11 cellular contexts compared by ENCODE assay signal in the genomic region with DNA sequence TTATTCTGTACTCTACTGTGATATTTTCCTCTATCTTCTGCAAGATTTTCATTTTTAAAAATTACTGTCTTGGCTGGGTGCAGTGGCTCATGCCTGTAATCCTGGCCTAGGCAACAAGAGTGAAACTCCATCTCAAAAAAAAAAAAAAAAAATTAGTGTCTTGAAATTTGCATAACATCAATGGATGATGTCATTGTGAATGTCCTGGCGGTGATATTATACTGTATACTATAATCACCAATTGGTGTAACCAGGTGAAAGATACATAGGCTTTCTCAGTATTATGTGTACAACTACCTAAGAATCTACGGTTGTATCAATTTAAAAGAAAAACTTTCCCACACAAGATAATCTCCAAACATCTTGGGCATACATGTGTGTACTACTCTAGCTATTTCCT. TPM values are rescaled to one million over a fixed set of nuclear protein-coding genes. Genes with fewer than 3 reads are reported as not detected.
DNase-seq lines count a peak whose midpoint lies in the region; ATAC-seq and TF ChIP-seq lines count a peak whose summit lies in the region.
"Had no signal": no experiment of that assay in that cellular context is flagged by ENCODE, and none has a peak within 500 bp of the region (broad histone marks: within the 10 kb centered on the region; RNA-seq: fewer than 3 reads in every experiment).

No MANE protein-coding gene starts in this region.

- no peaks in the 10 kb centered on the region for H3K27me3 ChIP-seq in upper lobe of left lung
- H3K27me3 ChIP-seq: body of pancreas had no signal

- ATAC-seq in WTC11 (no peak), upper lobe of left lung (ENCODE audit: low FRiP score in 2 of 2) (no peak)

- intact Hi-C loops in activated naive CD4-positive, alpha-beta T cell treated with anti-CD3 and anti-CD28 coated beads for 36 hours (cut with micrococcal nuclease), result loop anchor here (1.0 to 10.0 kb wide), 2 partner anchors 33 to 312 kb away; partner anchors contain the start of gene MYADM

- peaks cover 35% of the 10 kb centered on the region for H3K4me1 Mint-ChIP-seq in activated naive CD4-positive, alpha-beta T cell treated with anti-CD3 and anti-CD28 coated beads for 36 hours (ENCODE audit: low read depth)
- peaks cover 24% of the 10 kb centered on the region for H3K4me1 Mint-ChIP-seq in WTC11

- peak overlapping the region; percentile 94 for H3K4me3 Mint-ChIP-seq in activated naive CD4-positive, alpha-beta T cell treated with anti-CD3 and anti-CD28 coated beads for 36 hours
- peak overlapping the region; percentile 77; the same call in 1 of the 2 replicates for H3K4me3 Mint-ChIP-seq in WTC11
- H3K4me3 Mint-ChIP-seq: type B pancreatic cell had no signal

- DNase-seq in activated naive CD4-positive, alpha-beta T cell treated with anti-CD3 and anti-CD28 coated beads for 36 hours, result no peak
- DNase-seq in activated naive CD4-positive, alpha-beta T cell (lab: John Stamatoyannopoulos, UW), result no peak
- DNase-seq in WTC11 (ENCODE audit: low spot score) (no peak), epithelial cell of esophagus (ENCODE audit: low read depth) (peak; percentile 11), upper lobe of left lung (no peak), glomerular visceral epithelial cell (ENCODE audit: extremely low spot score) (no peak), NCI-H1105 (lab: John Stamatoyannopoulos, UW) (no peak), NCI-H774 (lab: John Stamatoyannopoulos, UW) (no peak)
- DNase-seq: body of pancreas, NCI-H1436 had no signal

- peaks cover 0 to 15% (median 7%) of the 10 kb centered on the region in 4 donors for H3K36me3 ChIP-seq in upper lobe of left lung

- H3K4me1 ChIP-seq in upper lobe of left lung, result peaks cover 11 to 32% (median 18%) of the 10 kb centered on the region in 4 donors

- H3K9me3 ChIP-seq in upper lobe of left lung, result no peaks in the 10 kb centered on the region
- H3K9me3 ChIP-seq: body of pancreas had no signal

- TF ChIP-seq CTCF in WTC11 (IDR thresholded peaks at IDR 0.05) (no peak), epithelial cell of esophagus (IDR thresholded peaks at IDR 0.05; ENCODE audit: insufficient read depth, low read depth, low read length, missing control alignments) (no peak), upper lobe of left lung (IDR thresholded peaks at IDR 0.05) (no peak)

- peaks cover 48% of the 10 kb centered on the region for H3K36me3 Mint-ChIP-seq in activated naive CD4-positive, alpha-beta T cell treated with anti-CD3 and anti-CD28 coated beads for 36 hours (ENCODE audit: low read depth)
- peaks cover 24% of the 10 kb centered on the region for H3K36me3 Mint-ChIP-seq in WTC11

- peaks cover 3% of the 10 kb centered on the region for H3K9me3 Mint-ChIP-seq in activated naive CD4-positive, alpha-beta T cell treated with anti-CD3 and anti-CD28 coated beads for 36 hours
- H3K9me3 Mint-ChIP-seq in WTC11, result peaks cover under 1% of the 10 kb centered on the region
- H3K9me3 Mint-ChIP-seq: type B pancreatic cell had no signal

- 81 to 86% methylated on average over 2 of the region's 2 CpGs for WGBS in upper lobe of left lung, 2 donors

- no peaks in the 10 kb centered on the region for H3K27me3 Mint-ChIP-seq in activated naive CD4-positive, alpha-beta T cell treated with anti-CD3 and anti-CD28 coated beads for 36 hours (ENCODE audit: low read depth)
- H3K27me3 Mint-ChIP-seq in WTC11 (ENCODE audit: low read depth), result no peaks in the 10 kb centered on the region
- H3K27me3 Mint-ChIP-seq: type B pancreatic cell had no signal

- no peak for TF ChIP-seq POLR2A in upper lobe of left lung (IDR thresholded peaks at IDR 0.05)

- H3K4me3 ChIP-seq in epithelial cell of esophagus (ENCODE audit: low read length) (no peak overlapping the region), upper lobe of left lung (no peak overlapping the region)
- H3K4me3 ChIP-seq: body of pancreas had no signal

- peak overlapping the region; percentile 81 to 94 (median 88) for H3K27ac ChIP-seq in upper lobe of left lung

- peak overlapping the region; percentile 99 for H3K27ac Mint-ChIP-seq in activated naive CD4-positive, alpha-beta T cell treated with anti-CD3 and anti-CD28 coated beads for 36 hours
- H3K27ac Mint-ChIP-seq in WTC11, result 0 out of 2 replicates have a peak overlapping the region, but pooled peaks have one; percentile 36
- H3K27ac Mint-ChIP-seq: type B pancreatic cell had no signal

- POLR2A ChIA-PET in WTC11 (lab: Charles Lee), result no interaction called here

- CTCF ChIA-PET in activated naive CD4-positive, alpha-beta T cell treated with anti-CD3 and anti-CD28 coated beads for 36 hours (lab: Charles Lee), result no interaction called here
- CTCF ChIA-PET in WTC11 (lab: Charles Lee), result no interaction called here

- TF ChIP-seq EP300 in upper lobe of left lung (IDR thresholded peaks at IDR 0.05), result no peak

TF ChIP-seq in WTC11, 78 proteins besides CTCF, POLR2A, EP300 and RAD21 (continues in another document):
- no peak for TF ChIP-seq CREB1 (CRISPR knock-in tag; IDR thresholded peaks at IDR 0.05)
- no peak for TF ChIP-seq JUN (CRISPR knock-in tag; IDR thresholded peaks at IDR 0.05)
- TF ChIP-seq FOXP1 (CRISPR knock-in tag; IDR thresholded peaks at IDR 0.05; ENCODE audit: borderline replicate concordance), result no peak
- no peak for TF ChIP-seq GABPB1 (CRISPR knock-in tag; IDR thresholded peaks at IDR 0.05)
- TF ChIP-seq, protein P1, sequence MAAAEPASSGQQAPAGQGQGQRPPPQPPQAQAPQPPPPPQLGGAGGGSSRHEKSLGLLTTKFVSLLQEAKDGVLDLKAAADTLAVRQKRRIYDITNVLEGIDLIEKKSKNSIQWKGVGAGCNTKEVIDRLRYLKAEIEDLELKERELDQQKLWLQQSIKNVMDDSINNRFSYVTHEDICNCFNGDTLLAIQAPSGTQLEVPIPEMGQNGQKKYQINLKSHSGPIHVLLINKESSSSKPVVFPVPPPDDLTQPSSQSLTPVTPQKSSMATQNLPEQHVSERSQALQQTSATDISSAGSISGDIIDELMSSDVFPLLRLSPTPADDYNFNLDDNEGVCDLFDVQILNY (CRISPR knock-in tag; IDR thresholded peaks at IDR 0.05), result no peak
- TF ChIP-seq, protein P2, sequence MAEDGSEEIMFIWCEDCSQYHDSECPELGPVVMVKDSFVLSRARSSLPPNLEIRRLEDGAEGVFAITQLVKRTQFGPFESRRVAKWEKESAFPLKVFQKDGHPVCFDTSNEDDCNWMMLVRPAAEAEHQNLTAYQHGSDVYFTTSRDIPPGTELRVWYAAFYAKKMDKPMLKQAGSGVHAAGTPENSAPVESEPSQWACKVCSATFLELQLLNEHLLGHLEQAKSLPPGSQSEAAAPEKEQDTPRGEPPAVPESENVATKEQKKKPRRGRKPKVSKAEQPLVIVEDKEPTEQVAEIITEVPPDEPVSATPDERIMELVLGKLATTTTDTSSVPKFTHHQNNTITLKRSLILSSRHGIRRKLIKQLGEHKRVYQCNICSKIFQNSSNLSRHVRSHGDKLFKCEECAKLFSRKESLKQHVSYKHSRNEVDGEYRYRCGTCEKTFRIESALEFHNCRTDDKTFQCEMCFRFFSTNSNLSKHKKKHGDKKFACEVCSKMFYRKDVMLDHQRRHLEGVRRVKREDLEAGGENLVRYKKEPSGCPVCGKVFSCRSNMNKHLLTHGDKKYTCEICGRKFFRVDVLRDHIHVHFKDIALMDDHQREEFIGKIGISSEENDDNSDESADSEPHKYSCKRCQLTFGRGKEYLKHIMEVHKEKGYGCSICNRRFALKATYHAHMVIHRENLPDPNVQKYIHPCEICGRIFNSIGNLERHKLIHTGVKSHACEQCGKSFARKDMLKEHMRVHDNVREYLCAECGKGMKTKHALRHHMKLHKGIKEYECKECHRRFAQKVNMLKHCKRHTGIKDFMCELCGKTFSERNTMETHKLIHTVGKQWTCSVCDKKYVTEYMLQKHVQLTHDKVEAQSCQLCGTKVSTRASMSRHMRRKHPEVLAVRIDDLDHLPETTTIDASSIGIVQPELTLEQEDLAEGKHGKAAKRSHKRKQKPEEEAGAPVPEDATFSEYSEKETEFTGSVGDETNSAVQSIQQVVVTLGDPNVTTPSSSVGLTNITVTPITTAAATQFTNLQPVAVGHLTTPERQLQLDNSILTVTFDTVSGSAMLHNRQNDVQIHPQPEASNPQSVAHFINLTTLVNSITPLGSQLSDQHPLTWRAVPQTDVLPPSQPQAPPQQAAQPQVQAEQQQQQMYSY (CRISPR knock-in tag; IDR thresholded peaks at IDR 0.05), result no peak
- TF ChIP-seq AFF4 (CRISPR knock-in tag; IDR thresholded peaks at IDR 0.05; ENCODE audit: borderline replicate concordance), result no peak
- TF ChIP-seq CREM (CRISPR knock-in tag; IDR thresholded peaks at IDR 0.05), result no peak
- no peak for TF ChIP-seq IRF2 (CRISPR knock-in tag; IDR thresholded peaks at IDR 0.05; ENCODE audit: borderline replicate concordance, low read depth)

RNA-seq across cellular contexts. Expression of gene ZNF331, which starts 15.2 kb away (rescaled TPM):
- total RNA-seq in activated naive CD4-positive, alpha-beta T cell treated with anti-CD3 and anti-CD28 coated beads for 36 hours, result 10 to 100 TPM; 35.5 to 36.9 TPM
- total RNA-seq in WTC11 (2021) (56.0 to 62.0 TPM (median 56.7 TPM) in 3 replicates), upper lobe of left lung (10 to 100 TPM; 26.3 to 80.0 (median 47.1) TPM)
